Comparison of ENCODE assay signal across 20 cellular contexts in the genomic region with DNA sequence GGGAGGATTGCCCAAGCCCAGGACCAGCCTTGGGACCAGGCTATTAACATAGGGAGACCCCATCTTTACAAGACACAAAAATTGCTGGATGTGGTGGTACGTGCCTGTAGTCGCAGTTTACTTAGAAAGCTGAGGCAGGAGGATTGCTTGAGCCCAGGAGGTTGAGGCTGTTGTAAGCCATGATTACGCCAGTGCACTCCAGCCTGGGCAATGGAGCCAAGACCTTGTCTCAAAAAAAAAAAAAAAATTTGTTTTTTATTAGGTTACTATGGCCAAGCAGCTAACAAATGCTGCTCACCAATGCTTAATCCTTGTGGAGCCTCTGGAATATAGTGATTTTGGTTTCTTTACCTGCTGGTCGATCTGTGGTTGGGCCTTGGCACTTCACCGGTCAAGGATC. TPM values are rescaled to one million over a fixed set of nuclear protein-coding genes. Genes with fewer than 3 reads are reported as not detected.
DNase-seq lines count a peak whose midpoint lies in the region; ATAC-seq and TF ChIP-seq lines count a peak whose summit lies in the region.
"Had no signal": no experiment of that assay in that cellular context is flagged by ENCODE, and none has a peak within 500 bp of the region (broad histone marks: within the 10 kb centered on the region; RNA-seq: fewer than 3 reads in every experiment).

No MANE protein-coding gene starts in this region.

- H3K4me3 ChIP-seq in left ventricle myocardium inferior (no peak overlapping the region), PC-9 (no peak overlapping the region), thyroid gland (replicated peaks in 1 of 3) (no peak overlapping the region)
- H3K4me3 ChIP-seq: neural progenitor cell had no signal

- DNase-seq in left ventricle myocardium inferior = no peak
- DNase-seq in Right ventricle myocardium inferior (ENCODE audit: missing footprints) = no peak
- no peak for DNase-seq in PC-9
- peak; percentile 38 for DNase-seq in fibroblast of gingiva (ENCODE audit: low read depth)
- DNase-seq in thyroid gland = no peak
- no peak for DNase-seq in GM10248 (ENCODE audit: extremely low spot score)
- DNase-seq in AML-193 (lab: John Stamatoyannopoulos, UW) = no peak
- DNase-seq: activated CD4-positive, alpha-beta T cell treated with anti-CD3 and anti-CD28 coated beads for 1 hour; activated T-cell treated with anti-CD3 and anti-CD28 coated beads, Interleukin-2, amount 50 U/mL, for 4 hours; amniotic stem cell; DMS79 treated with DMSO at 0.1 percent for 48 hours; HFFc6; Kasumi-1; left ventricle myocardium superior; NCI-H187; NCI-H524; stimulated activated naive CD4-positive, alpha-beta T cell; T-helper 2 cell had no signal

- H3K79me2 ChIP-seq in PC-9 (ENCODE audit: low read depth) = peaks cover 95% of the 10 kb centered on the region

- no peak for TF ChIP-seq POLR2A in thyroid gland (IDR thresholded peaks at IDR 0.05)

- no peaks in the 10 kb centered on the region for H3K9me2 ChIP-seq in PC-9 (ENCODE audit: insufficient read depth)

- H3K36me3 ChIP-seq in left ventricle myocardium inferior (peaks cover 8% of the 10 kb centered on the region), PC-9 (ENCODE audit: low read depth) (peaks cover 6% of the 10 kb centered on the region; the same call in 1 of the 2 replicates), thyroid gland (no peaks in the 10 kb centered on the region)
- H3K36me3 ChIP-seq: neural progenitor cell had no signal

- ATAC-seq in Right ventricle myocardium inferior = no peak
- no peak for ATAC-seq in HG03442 (IDR thresholded peaks at IDR 0.05; ENCODE audit: unreplicated experiment)
- ATAC-seq: activated T-cell treated with anti-CD3 and anti-CD28 coated beads, Interleukin-2, amount 50 U/mL, for 4 hours; left ventricle myocardium superior had no signal

- peak overlapping the region; percentile 99; the same call in 1 of the 2 replicates for H3K4me2 ChIP-seq in PC-9

- H4K20me1 ChIP-seq in PC-9 (ENCODE audit: insufficient read depth) = no peaks in the 10 kb centered on the region

- H3K4me1 ChIP-seq in left ventricle myocardium inferior (peaks cover 100% of the 10 kb centered on the region), PC-9 (replicated peaks; ENCODE audit: insufficient read depth) (peaks cover 81% of the 10 kb centered on the region), thyroid gland (peaks cover 67 to 84% of the 10 kb centered on the region in 2 donors)

- no TSS peak for BruUV-seq in PC-9 (replicated peaks; lab: Mats Ljungman, UMichigan)

- no peaks in the 10 kb centered on the region for H3K9me3 ChIP-seq in left ventricle myocardium inferior (replicated peaks)
- H3K9me3 ChIP-seq in PC-9 (ENCODE audit: insufficient read depth, low read depth) = no peaks in the 10 kb centered on the region
- H3K9me3 ChIP-seq in thyroid gland = no peaks in the 10 kb centered on the region

- H3K27ac ChIP-seq in left ventricle myocardium inferior (replicated peaks) = peak overlapping the region; percentile 14
- peak overlapping the region; percentile 90 for H3K27ac ChIP-seq in PC-9
- H3K27ac ChIP-seq in thyroid gland = peak overlapping the region in 2 of 3 donors; percentile 1 to 2
- H3K27ac ChIP-seq: neural progenitor cell had no signal

- CTCF ChIA-PET in PC-9 (lab: Charles Lee) (interaction anchor here (0.5 kb wide), 1 partner anchor 91 kb away, joined by 4 read pairs; no protein-coding TSS in a partner anchor), GM10248 (lab: Yijun Ruan, JAX) (interaction anchor here (1.6 to 6.3 kb wide), 3 partner anchors 28 to 84 kb away, joined by 4 to 35 read pairs (median 6); a partner anchor contains a TSS)

- WGBS in thyroid gland, 2 donors = 75 to 78% methylated on average over 5 of the region's 5 CpGs

- intact Hi-C loops in left ventricle myocardium inferior (cut with micrococcal nuclease) (loop anchor here (10.0 kb wide), 1 partner anchor 50 kb away; no protein-coding TSS in a partner anchor), Right ventricle myocardium inferior (cut with DNase I) (no loop called here), PC-9 (cut with micrococcal nuclease; ENCODE audit: unreplicated experiment) (no loop called here), thyroid gland (cut with DNase I) (no loop called here)

- H2AFZ ChIP-seq in PC-9 = no peak overlapping the region
- H2AFZ ChIP-seq: neural progenitor cell had no signal

- no peak for TF ChIP-seq CTCF in left ventricle myocardium inferior (IDR thresholded peaks at IDR 0.05; ENCODE audit: borderline replicate concordance)
- TF ChIP-seq CTCF in PC-9 (conservative IDR thresholded peaks at IDR 0.05) = no peak
- TF ChIP-seq CTCF in thyroid gland (IDR thresholded peaks at IDR 0.05) = no peak
- TF ChIP-seq CTCF in GM10248 (IDR thresholded peaks at IDR 0.05; ENCODE audit: control extremely low read depth, extremely low read depth, low read depth, missing control alignments) = no peak

- peaks cover 63% of the 10 kb centered on the region for H3F3A ChIP-seq in PC-9 (ENCODE audit: insufficient read depth, low read depth)

- H3K27me3 ChIP-seq in left ventricle myocardium inferior (ENCODE audit: low read depth) = no peaks in the 10 kb centered on the region
- no peaks in the 10 kb centered on the region for H3K27me3 ChIP-seq in PC-9 (ENCODE audit: insufficient read depth, low read depth)
- H3K27me3 ChIP-seq in thyroid gland = no peaks in the 10 kb centered on the region
- H3K27me3 ChIP-seq: neural progenitor cell had no signal

- POLR2A ChIA-PET in PC-9 (lab: Charles Lee; ENCODE audit: unreplicated experiment) = no interaction called here
- POLR2A ChIA-PET in GM10248 (lab: Yijun Ruan, JAX) = interaction anchor here (0.5 to 2.5 kb wide), 6 partner anchors 12 to 1780 kb away, joined by 3 to 10 read pairs (median 4); no protein-coding TSS in a partner anchor

RNA-seq across cellular contexts. Expression of a gene that starts 8.8 kb away (rescaled TPM):
- total RNA-seq in left ventricle myocardium inferior (31.7 TPM), Right ventricle myocardium inferior (27.5 TPM), PC-9 (2021) (44.8 and 60.5 TPM in 2 replicates), thyroid gland (10 to 100 TPM; 44.1 to 97.3 (median 78.4) TPM)

Comparison
In these comparisons a context has a peak if more than half of its experiments do, and no peak if none do; other contexts are left out.
1. H3K27ac ChIP-seq: peak in every context shown above with its lines; median percentile 90 in PC-9; 14 in left ventricle myocardium inferior; 2 in thyroid gland.